In genomic region chr11:6531267-6531752, GRCh38 we compare ENCODE assay signal across 8 cellular contexts. TPM values are rescaled to one million over a fixed set of nuclear protein-coding genes. Genes with fewer than 3 reads are reported as not detected.
DNase-seq lines count a peak whose midpoint lies in the region; ATAC-seq and TF ChIP-seq lines count a peak whose summit lies in the region.

No MANE protein-coding gene starts in this region.

- CTCF ChIA-PET in A673 (lab: Charles Lee) = interaction anchor here (0.6 to 1.6 kb wide), 17 partner anchors 18 to 428 kb away, joined by 3 to 18 read pairs (median 4); partner anchors contain the start of genes MRPL17 and SMPD1
- CTCF ChIA-PET in SK-N-SH (lab: Yijun Ruan, JAX) = interaction anchor here (0.6 to 6.0 kb wide), 66 partner anchors 8 to 226 kb away, joined by 3 to 60 read pairs (median 5); partner anchors contain the start of genes DCHS1, ILK, MRPL17 and TAF10

- no peaks in the 10 kb centered on the region for H3F3A ChIP-seq in SK-N-SH (replicated peaks; ENCODE audit: insufficient read depth)

- H4K20me1 ChIP-seq in SK-N-SH (ENCODE audit: insufficient read depth) (no peaks in the 10 kb centered on the region), fibroblast of lung (ENCODE audit: control insufficient read depth, extremely low read depth, insufficient read depth, low read length) (no peaks in the 10 kb centered on the region)

- H3K36me3 Mint-ChIP-seq in nephron progenitor cell (ENCODE audit: low read depth) = no peaks in the 10 kb centered on the region

- H3K27ac ChIP-seq in A673 (ENCODE audit: low read depth, low read length, poor library complexity, severe bottlenecking) = no peak overlapping the region
- no peak overlapping the region for H3K27ac ChIP-seq in SK-N-SH (ENCODE audit: low read depth in 2 of 2, low read length in 1 of 2)
- H3K27ac ChIP-seq in fibroblast of lung (ENCODE audit: insufficient read depth, low read length) = no peak overlapping the region

- H3K4me3 Mint-ChIP-seq in nephron progenitor cell = no peak overlapping the region

- peak; percentile 78 for TF ChIP-seq CTCF in A673 (conservative IDR thresholded peaks at IDR 0.05; ENCODE audit: low read depth, low read length)
- TF ChIP-seq CTCF in SK-N-SH (IDR thresholded peaks at IDR 0.05) = peak; percentile 91
- TF ChIP-seq CTCF in fibroblast of lung (conservative IDR thresholded peaks at IDR 0.05 in 1 of 2, IDR thresholded peaks at IDR 0.05 in 1 of 2; ENCODE audit: low read depth in 1 of 2, low read length in 2 of 2) = peak; percentile 89
- peak; percentile 69 for TF ChIP-seq CTCF in nephron progenitor cell (IDR thresholded peaks at IDR 0.05)

- TF ChIP-seq RAD21 in SK-N-SH (IDR thresholded peaks at IDR 0.05; ENCODE audit: low read length) = peak; percentile 85

- TF ChIP-seq EP300 in SK-N-SH (IDR thresholded peaks at IDR 0.05; ENCODE audit: borderline replicate concordance in 1 of 2, low read depth in 1 of 2, low read length in 1 of 2) = no peak

- ATAC-seq in HG02852 (IDR thresholded peaks at IDR 0.05; ENCODE audit: unreplicated experiment) = no peak

- intact Hi-C loops in A673 (cut with micrococcal nuclease; ENCODE audit: unreplicated experiment) = loop anchor here (1.0 to 5.0 kb wide), 3 partner anchors 71 to 175 kb away; partner anchors contain the start of genes ILK, MRPL17 and RRP8

- H3K9me3 ChIP-seq in A673 (ENCODE audit: low read depth, low read length, poor library complexity, severe bottlenecking) (no peaks in the 10 kb centered on the region), SK-N-SH (no peaks in the 10 kb centered on the region), fibroblast of lung (ENCODE audit: control insufficient read depth, insufficient read depth, low read depth, low read length) (no peaks in the 10 kb centered on the region)

- H3K9ac ChIP-seq in SK-N-SH (no peak overlapping the region), fibroblast of lung (ENCODE audit: insufficient read depth, low read length) (no peak overlapping the region)

- POLR2A ChIA-PET in A673 (lab: Charles Lee; ENCODE audit: low non-redundant PET) = no interaction called here
- POLR2A ChIA-PET in SK-N-SH (lab: Yijun Ruan, JAX) = interaction anchor here (0.7 to 1.6 kb wide), 2 partner anchors 81 to 150 kb away, joined by 3 to 5 read pairs; partner anchors contain the start of gene TAF10

- BruUV-seq in A673 (replicated peaks; lab: Mats Ljungman, UMichigan) = no TSS peak

- H3K79me2 ChIP-seq in SK-N-SH (ENCODE audit: insufficient read depth) (no peaks in the 10 kb centered on the region), fibroblast of lung (ENCODE audit: control insufficient read depth, insufficient read depth, low read length) (no peaks in the 10 kb centered on the region)

- H3K27me3 ChIP-seq in A673 (replicated peaks; ENCODE audit: insufficient read depth, low read depth, low read length, poor library complexity) (no peaks in the 10 kb centered on the region), SK-N-SH (ENCODE audit: insufficient read depth) (no peaks in the 10 kb centered on the region), fibroblast of lung (ENCODE audit: control insufficient read depth, insufficient read depth, low read length) (no peaks in the 10 kb centered on the region)

- no peaks in the 10 kb centered on the region for H3K4me1 Mint-ChIP-seq in nephron progenitor cell

- no peak overlapping the region for H3K27ac Mint-ChIP-seq in nephron progenitor cell

- no peaks in the 10 kb centered on the region for H3K9me2 ChIP-seq in SK-N-SH

- H3K4me1 ChIP-seq in A673 (ENCODE audit: insufficient read depth, low read length, poor library complexity, severe bottlenecking) = no peaks in the 10 kb centered on the region
- H3K4me1 ChIP-seq in SK-N-SH (ENCODE audit: control insufficient read depth in 1 of 2, insufficient read depth in 2 of 2, low read depth in 1 of 2, low read length in 1 of 2) = peaks cover 0 to 3% of the 10 kb centered on the region in 2 experiments; a peak in 2 of 4 replicates
- no peaks in the 10 kb centered on the region for H3K4me1 ChIP-seq in fibroblast of lung (ENCODE audit: control insufficient read depth, extremely low read depth, insufficient read depth, low read length)

- WGBS in SK-N-SH (ENCODE audit: low lambda C conversion rate) = 0% methylated on average over 1 of the region's 1 CpG

- in situ Hi-C loops in KBM-7 (cut with MboI; ENCODE audit: low pct_unique_long_range_greater_than_20kb, low sequenced_read_pairs) = no loop called here

- H3K36me3 ChIP-seq in A673 (ENCODE audit: insufficient read depth, low read length, poor library complexity, severe bottlenecking) = no peaks in the 10 kb centered on the region
- peaks cover 0 to 18% of the 10 kb centered on the region in 2 experiments for H3K36me3 ChIP-seq in SK-N-SH (replicated peaks in 1 of 2; ENCODE audit: control insufficient read depth in 1 of 2, insufficient read depth in 2 of 2, low read length in 1 of 2)
- H3K36me3 ChIP-seq in fibroblast of lung (ENCODE audit: control insufficient read depth, insufficient read depth, low read length) = peaks cover 1% of the 10 kb centered on the region

- H3K4me2 ChIP-seq in SK-N-SH (no peak overlapping the region), fibroblast of lung (ENCODE audit: extremely low read depth, insufficient read depth, low read length) (no peak overlapping the region)

- no peaks in the 10 kb centered on the region for H3K27me3 Mint-ChIP-seq in nephron progenitor cell (ENCODE audit: low read depth, poor library complexity)

- DNase-seq in A673 (ENCODE audit: low spot score) (peak; percentile 54), GM03348 (ENCODE audit: low spot score) (peak; percentile 77), KBM-7 (peak; percentile 76), SK-N-SH (peak; percentile 61), fibroblast of lung (ENCODE audit: low read depth in 2 of 2) (peak; percentile 16 to 59), nephron progenitor cell (peak; percentile 27)
- no peak for DNase-seq in stimulated activated CD4-positive, alpha-beta T cell treated with anti-CD3 and anti-CD28 coated beads, Interleukin-4, amount 100 ng/mL, for 1 hour

- H3K4me3 ChIP-seq in A673 (ENCODE audit: low read depth, low read length, poor library complexity, severe bottlenecking) (no peak overlapping the region), SK-N-SH (ENCODE audit: low read depth in 2 of 2, low read length in 1 of 2) (no peak overlapping the region), fibroblast of lung (replicated peaks in 1 of 4; ENCODE audit: control extremely low read depth in 1 of 4, insufficient read depth in 1 of 4, low read depth in 3 of 4, low read length in 4 of 4) (no peak overlapping the region)

- H2AFZ ChIP-seq in SK-N-SH (ENCODE audit: low read depth) (no peak overlapping the region), fibroblast of lung (ENCODE audit: low read length) (no peak overlapping the region)

- H3K9me3 Mint-ChIP-seq in nephron progenitor cell = no peaks in the 10 kb centered on the region

TF ChIP-seq in SK-N-SH, 30 proteins besides CTCF, POLR2A, EP300 and RAD21 (continues in another document):
- 0 out of 2 replicates have a peak, but pooled peaks have one; percentile 13 for TF ChIP-seq RCOR1 (IDR thresholded peaks at IDR 0.05; ENCODE audit: low read length)
- TF ChIP-seq, protein P1, sequence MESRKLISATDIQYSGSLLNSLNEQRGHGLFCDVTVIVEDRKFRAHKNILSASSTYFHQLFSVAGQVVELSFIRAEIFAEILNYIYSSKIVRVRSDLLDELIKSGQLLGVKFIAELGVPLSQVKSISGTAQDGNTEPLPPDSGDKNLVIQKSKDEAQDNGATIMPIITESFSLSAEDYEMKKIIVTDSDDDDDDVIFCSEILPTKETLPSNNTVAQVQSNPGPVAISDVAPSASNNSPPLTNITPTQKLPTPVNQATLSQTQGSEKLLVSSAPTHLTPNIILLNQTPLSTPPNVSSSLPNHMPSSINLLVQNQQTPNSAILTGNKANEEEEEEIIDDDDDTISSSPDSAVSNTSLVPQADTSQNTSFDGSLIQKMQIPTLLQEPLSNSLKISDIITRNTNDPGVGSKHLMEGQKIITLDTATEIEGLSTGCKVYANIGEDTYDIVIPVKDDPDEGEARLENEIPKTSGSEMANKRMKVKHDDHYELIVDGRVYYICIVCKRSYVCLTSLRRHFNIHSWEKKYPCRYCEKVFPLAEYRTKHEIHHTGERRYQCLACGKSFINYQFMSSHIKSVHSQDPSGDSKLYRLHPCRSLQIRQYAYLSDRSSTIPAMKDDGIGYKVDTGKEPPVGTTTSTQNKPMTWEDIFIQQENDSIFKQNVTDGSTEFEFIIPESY (IDR thresholded peaks at IDR 0.05; ENCODE audit: borderline replicate concordance, low read depth) = no peak
- no peak for TF ChIP-seq SIN3A (IDR thresholded peaks at IDR 0.05; ENCODE audit: borderline replicate concordance, low read depth, low read length)

RNA-seq across cellular contexts. Expression of gene DNHD1, which starts 34.2 kb away (rescaled TPM):
- total RNA-seq in A673 (2021) (20.1 and 20.6 TPM in 2 replicates), fibroblast of lung (7.2 and 14.7 TPM in 2 replicates)
- polyA plus RNA-seq in SK-N-SH (2012; rRNA removed) (5.3 and 7.6 TPM in 2 replicates), fibroblast of lung (2.2 and 2.6 TPM in 2 replicates)
- 1.3 and 1.8 TPM in 2 replicates for polyA plus RNA-seq in SK-N-SH (2012; cell fraction: cytosol; rRNA removed)
- 47.4 and 50.7 TPM in 2 replicates for polyA plus RNA-seq in SK-N-SH (2012; cell fraction: nucleus; rRNA removed)
- polyA plus RNA-seq in fibroblast of lung (2012) = 2.0 and 2.2 TPM in 2 replicates
- 23.3 and 25.6 TPM in 2 replicates for polyA minus RNA-seq in fibroblast of lung (ENCODE audit: low replicate concordance)

RNA-seq across cellular contexts. Expression of gene TIMM10B, which starts 50.0 kb away (rescaled TPM):
- total RNA-seq in A673 (2021) (30.7 and 40.3 TPM in 2 replicates), fibroblast of lung (38.5 and 47.4 TPM in 2 replicates)
- polyA plus RNA-seq in SK-N-SH (2012; rRNA removed) (26.2 and 33.1 TPM in 2 replicates), fibroblast of lung (33.6 and 40.9 TPM in 2 replicates)
- polyA plus RNA-seq in SK-N-SH (2012; cell fraction: cytosol; rRNA removed) = 27.9 and 29.1 TPM in 2 replicates
- polyA plus RNA-seq in SK-N-SH (2012; cell fraction: nucleus; rRNA removed) = 33.7 and 42.6 TPM in 2 replicates
- 27.9 and 31.7 TPM in 2 replicates for polyA plus RNA-seq in fibroblast of lung (2012)
- 12.6 and 13.8 TPM in 2 replicates for polyA minus RNA-seq in fibroblast of lung (ENCODE audit: low replicate concordance)

RNA-seq across cellular contexts. Expression of gene ARFIP2, which starts 50.2 kb away (rescaled TPM):
- total RNA-seq in A673 (2021) (57.7 and 65.0 TPM in 2 replicates), fibroblast of lung (34.9 and 47.6 TPM in 2 replicates)
- polyA plus RNA-seq in SK-N-SH (2012; rRNA removed) (128 and 162 TPM in 2 replicates), fibroblast of lung (72.4 and 75.5 TPM in 2 replicates)
- polyA plus RNA-seq in SK-N-SH (2012; cell fraction: cytosol; rRNA removed) = 77.6 and 102 TPM in 2 replicates
- polyA plus RNA-seq in SK-N-SH (2012; cell fraction: nucleus; rRNA removed) = 270 and 389 TPM in 2 replicates
- polyA plus RNA-seq in fibroblast of lung (2012) = 55.4 and 57.7 TPM in 2 replicates
- 50.1 and 54.9 TPM in 2 replicates for polyA minus RNA-seq in fibroblast of lung (ENCODE audit: low replicate concordance)

RNA-seq across cellular contexts. Expression of gene TRIM3, which starts 57.6 kb away (rescaled TPM):
- total RNA-seq in A673 (2021) (34.2 and 37.1 TPM in 2 replicates), fibroblast of lung (24.1 and 29.7 TPM in 2 replicates)
- polyA plus RNA-seq in SK-N-SH (2012; rRNA removed) (22.8 and 26.6 TPM in 2 replicates), fibroblast of lung (11.4 and 11.8 TPM in 2 replicates)
- polyA plus RNA-seq in SK-N-SH (2012; cell fraction: cytosol; rRNA removed) = 6.0 and 10.2 TPM in 2 replicates
- 136 and 151 TPM in 2 replicates for polyA plus RNA-seq in SK-N-SH (2012; cell fraction: nucleus; rRNA removed)
- polyA plus RNA-seq in fibroblast of lung (2012) = 11.9 and 14.3 TPM in 2 replicates
- 18.2 and 25.5 TPM in 2 replicates for polyA minus RNA-seq in fibroblast of lung (ENCODE audit: low replicate concordance)
